Comparison of ENCODE assay signal across 8 cellular contexts in the genomic region with DNA sequence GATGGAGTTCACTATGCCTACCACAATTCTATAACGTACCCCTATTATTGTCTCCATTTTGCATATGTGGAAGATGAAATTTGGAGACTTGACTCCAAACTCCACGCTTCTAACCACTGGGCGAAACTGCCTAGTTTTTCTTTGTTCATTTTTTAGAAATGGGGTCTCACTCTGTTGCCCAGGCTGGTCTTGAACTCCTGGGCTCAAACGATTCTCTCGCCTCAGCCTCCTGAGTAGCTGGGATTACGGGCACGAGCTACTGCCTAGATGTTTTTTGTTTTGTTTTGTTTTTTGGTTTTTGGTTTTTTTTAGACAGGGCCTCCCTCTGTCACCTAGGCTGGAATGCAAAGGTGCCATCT. TPM values are rescaled to one million over a fixed set of nuclear protein-coding genes. Genes with fewer than 3 reads are reported as not detected.
DNase-seq lines count a peak whose midpoint lies in the region; TF ChIP-seq lines count a peak whose summit lies in the region.

No MANE protein-coding gene starts in this region.

- no peak for DNase-seq in activated naive CD4-positive, alpha-beta T cell (lab: John Stamatoyannopoulos, UW)
- no peak for DNase-seq in activated CD4-positive, alpha-beta memory T cell treated with anti-CD3 and anti-CD28 coated beads for 36 hours
- DNase-seq in type B pancreatic cell (ENCODE audit: extremely low spot score, unreplicated experiment) (no peak), NCI-H82 treated with DMSO at 0.1 percent for 48 hours (lab: John Stamatoyannopoulos, UW; ENCODE audit: unreplicated experiment) (no peak), NCI-H526 treated with DMSO at 0.1 percent for 48 hours (lab: John Stamatoyannopoulos, UW) (no peak), foreskin melanocyte (no peak)

- H3K9me3 Mint-ChIP-seq in activated naive CD4-positive, alpha-beta T cell treated with anti-CD3 and anti-CD28 coated beads, Interleukin-2, amount 50 U/mL, for 24 hours, result no peaks in the 10 kb centered on the region
- no peaks in the 10 kb centered on the region for H3K9me3 Mint-ChIP-seq in activated CD4-positive, alpha-beta memory T cell treated with anti-CD3 and anti-CD28 coated beads for 36 hours
- H3K9me3 Mint-ChIP-seq in type B pancreatic cell, result no peaks in the 10 kb centered on the region

- 44% methylated on average over 7 of the region's 7 CpGs for WGBS in liver

- H3K9ac ChIP-seq in liver (ENCODE audit: low read depth in 1 of 2, low read length in 2 of 2), result peak overlapping the region in 1 of 2 donors; percentile 98

- TF ChIP-seq CTCF in liver (IDR thresholded peaks at IDR 0.05; ENCODE audit: low read depth, low read length, missing input control), result no peak
- TF ChIP-seq CTCF in type B pancreatic cell (conservative IDR thresholded peaks at IDR 0.05), result peak; percentile 54

- no peaks in the 10 kb centered on the region for H3K27me3 Mint-ChIP-seq in activated naive CD4-positive, alpha-beta T cell treated with anti-CD3 and anti-CD28 coated beads, Interleukin-2, amount 50 U/mL, for 24 hours
- H3K27me3 Mint-ChIP-seq in activated CD4-positive, alpha-beta memory T cell treated with anti-CD3 and anti-CD28 coated beads for 36 hours, result no peaks in the 10 kb centered on the region
- no peaks in the 10 kb centered on the region for H3K27me3 Mint-ChIP-seq in type B pancreatic cell

- TF ChIP-seq RAD21 in liver (IDR thresholded peaks at IDR 0.05), result no peak

- H3K4me3 ChIP-seq in liver (ENCODE audit: low read depth in 1 of 3, low read length in 3 of 3), result peak overlapping the region in 1 of 3 donors; percentile 29

- peak overlapping the region; percentile 100 for H3K27ac Mint-ChIP-seq in activated naive CD4-positive, alpha-beta T cell treated with anti-CD3 and anti-CD28 coated beads, Interleukin-2, amount 50 U/mL, for 24 hours
- H3K27ac Mint-ChIP-seq in activated CD4-positive, alpha-beta memory T cell treated with anti-CD3 and anti-CD28 coated beads for 36 hours, result peak overlapping the region; percentile 98
- peak overlapping the region; percentile 99 for H3K27ac Mint-ChIP-seq in type B pancreatic cell

- CTCF ChIA-PET in activated CD4-positive, alpha-beta memory T cell treated with anti-CD3 and anti-CD28 coated beads for 36 hours (lab: Charles Lee), result interaction anchor here (0.7 to 3.6 kb wide), 26 partner anchors 9 to 707 kb away, joined by 3 to 42 read pairs (median 5); a partner anchor contains a TSS

- H3K4me1 Mint-ChIP-seq in activated naive CD4-positive, alpha-beta T cell treated with anti-CD3 and anti-CD28 coated beads, Interleukin-2, amount 50 U/mL, for 24 hours, result peaks cover 35% of the 10 kb centered on the region
- peaks cover 37% of the 10 kb centered on the region for H3K4me1 Mint-ChIP-seq in activated CD4-positive, alpha-beta memory T cell treated with anti-CD3 and anti-CD28 coated beads for 36 hours (ENCODE audit: low read depth)
- peaks cover 35% of the 10 kb centered on the region for H3K4me1 Mint-ChIP-seq in type B pancreatic cell (ENCODE audit: unreplicated experiment)

- H3K4me1 ChIP-seq in liver (ENCODE audit: control insufficient read depth in 4 of 4, insufficient read depth in 4 of 4, low read length in 3 of 4), result peaks cover 8 to 37% (median 29%) of the 10 kb centered on the region in 4 donors

- POLR2A ChIA-PET in activated CD4-positive, alpha-beta memory T cell treated with anti-CD3 and anti-CD28 coated beads for 36 hours (lab: Charles Lee), result interaction anchor here (0.7 to 2.5 kb wide), 7 partner anchors 9 to 242 kb away, joined by 3 to 13 read pairs (median 3); a partner anchor contains a TSS

- peak overlapping the region; percentile 87 to 93 for H3K27ac ChIP-seq in liver (ENCODE audit: low read depth in 1 of 2, low read length in 2 of 2)

- H3K9me3 ChIP-seq in liver (ENCODE audit: control insufficient read depth in 4 of 4, low read length in 3 of 4), result no peaks in the 10 kb centered on the region

- peak overlapping the region; percentile 99 for H3K4me3 Mint-ChIP-seq in activated naive CD4-positive, alpha-beta T cell treated with anti-CD3 and anti-CD28 coated beads, Interleukin-2, amount 50 U/mL, for 24 hours
- H3K4me3 Mint-ChIP-seq in activated CD4-positive, alpha-beta memory T cell treated with anti-CD3 and anti-CD28 coated beads for 36 hours, result peak overlapping the region; percentile 93
- peak overlapping the region; percentile 99 for H3K4me3 Mint-ChIP-seq in type B pancreatic cell

- peaks cover 39% of the 10 kb centered on the region for H3K36me3 Mint-ChIP-seq in activated naive CD4-positive, alpha-beta T cell treated with anti-CD3 and anti-CD28 coated beads, Interleukin-2, amount 50 U/mL, for 24 hours
- peaks cover 44% of the 10 kb centered on the region for H3K36me3 Mint-ChIP-seq in activated CD4-positive, alpha-beta memory T cell treated with anti-CD3 and anti-CD28 coated beads for 36 hours
- H3K36me3 Mint-ChIP-seq in type B pancreatic cell, result peaks cover 31% of the 10 kb centered on the region

- peaks cover 4 to 27% (median 22%) of the 10 kb centered on the region in 4 donors for H3K36me3 ChIP-seq in liver (ENCODE audit: control insufficient read depth in 4 of 4, insufficient read depth in 3 of 4, low read depth in 1 of 4, low read length in 3 of 4)

- H3K27me3 ChIP-seq in liver (ENCODE audit: control insufficient read depth in 4 of 4, insufficient read depth in 4 of 4, low read length in 3 of 4), result no peaks in the 10 kb centered on the region

- intact Hi-C loops in activated CD4-positive, alpha-beta memory T cell treated with anti-CD3 and anti-CD28 coated beads for 36 hours (cut with micrococcal nuclease), result loop anchor here (1.0 to 2.0 kb wide), 5 partner anchors 27 to 285 kb away; a partner anchor contains a TSS

TF ChIP-seq in liver, 16 proteins besides CTCF, POLR2A, EP300 and RAD21 (continues in another document):
- TF ChIP-seq, protein P1, sequence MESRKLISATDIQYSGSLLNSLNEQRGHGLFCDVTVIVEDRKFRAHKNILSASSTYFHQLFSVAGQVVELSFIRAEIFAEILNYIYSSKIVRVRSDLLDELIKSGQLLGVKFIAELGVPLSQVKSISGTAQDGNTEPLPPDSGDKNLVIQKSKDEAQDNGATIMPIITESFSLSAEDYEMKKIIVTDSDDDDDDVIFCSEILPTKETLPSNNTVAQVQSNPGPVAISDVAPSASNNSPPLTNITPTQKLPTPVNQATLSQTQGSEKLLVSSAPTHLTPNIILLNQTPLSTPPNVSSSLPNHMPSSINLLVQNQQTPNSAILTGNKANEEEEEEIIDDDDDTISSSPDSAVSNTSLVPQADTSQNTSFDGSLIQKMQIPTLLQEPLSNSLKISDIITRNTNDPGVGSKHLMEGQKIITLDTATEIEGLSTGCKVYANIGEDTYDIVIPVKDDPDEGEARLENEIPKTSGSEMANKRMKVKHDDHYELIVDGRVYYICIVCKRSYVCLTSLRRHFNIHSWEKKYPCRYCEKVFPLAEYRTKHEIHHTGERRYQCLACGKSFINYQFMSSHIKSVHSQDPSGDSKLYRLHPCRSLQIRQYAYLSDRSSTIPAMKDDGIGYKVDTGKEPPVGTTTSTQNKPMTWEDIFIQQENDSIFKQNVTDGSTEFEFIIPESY (IDR thresholded peaks at IDR 0.05), result no peak
- TF ChIP-seq FOXA1 (IDR thresholded peaks at IDR 0.05) (no peak), NR2F2 (IDR thresholded peaks at IDR 0.05) (no peak), YY1 (IDR thresholded peaks at IDR 0.05) (no peak), FOXA2 (IDR thresholded peaks at IDR 0.05) (no peak), HNF4G (IDR thresholded peaks at IDR 0.05) (no peak), EGR1 (IDR thresholded peaks at IDR 0.05; ENCODE audit: low read depth in 2 of 2) (no peak), JUND (IDR thresholded peaks at IDR 0.05) (no peak), GABPA (IDR thresholded peaks at IDR 0.05 in 1 of 2, conservative IDR thresholded peaks at IDR 0.05 in 1 of 2) (no peak), TAF1 (conservative IDR thresholded peaks at IDR 0.05) (no peak), HNF4A (conservative IDR thresholded peaks at IDR 0.05) (no peak), SP1 (IDR thresholded peaks at IDR 0.05) (no peak), RXRA (IDR thresholded peaks at IDR 0.05) (no peak)
- TF ChIP-seq, protein P2, sequence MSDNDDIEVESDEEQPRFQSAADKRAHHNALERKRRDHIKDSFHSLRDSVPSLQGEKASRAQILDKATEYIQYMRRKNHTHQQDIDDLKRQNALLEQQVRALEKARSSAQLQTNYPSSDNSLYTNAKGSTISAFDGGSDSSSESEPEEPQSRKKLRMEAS (IDR thresholded peaks at IDR 0.05), result no peak
- TF ChIP-seq, protein P3, sequence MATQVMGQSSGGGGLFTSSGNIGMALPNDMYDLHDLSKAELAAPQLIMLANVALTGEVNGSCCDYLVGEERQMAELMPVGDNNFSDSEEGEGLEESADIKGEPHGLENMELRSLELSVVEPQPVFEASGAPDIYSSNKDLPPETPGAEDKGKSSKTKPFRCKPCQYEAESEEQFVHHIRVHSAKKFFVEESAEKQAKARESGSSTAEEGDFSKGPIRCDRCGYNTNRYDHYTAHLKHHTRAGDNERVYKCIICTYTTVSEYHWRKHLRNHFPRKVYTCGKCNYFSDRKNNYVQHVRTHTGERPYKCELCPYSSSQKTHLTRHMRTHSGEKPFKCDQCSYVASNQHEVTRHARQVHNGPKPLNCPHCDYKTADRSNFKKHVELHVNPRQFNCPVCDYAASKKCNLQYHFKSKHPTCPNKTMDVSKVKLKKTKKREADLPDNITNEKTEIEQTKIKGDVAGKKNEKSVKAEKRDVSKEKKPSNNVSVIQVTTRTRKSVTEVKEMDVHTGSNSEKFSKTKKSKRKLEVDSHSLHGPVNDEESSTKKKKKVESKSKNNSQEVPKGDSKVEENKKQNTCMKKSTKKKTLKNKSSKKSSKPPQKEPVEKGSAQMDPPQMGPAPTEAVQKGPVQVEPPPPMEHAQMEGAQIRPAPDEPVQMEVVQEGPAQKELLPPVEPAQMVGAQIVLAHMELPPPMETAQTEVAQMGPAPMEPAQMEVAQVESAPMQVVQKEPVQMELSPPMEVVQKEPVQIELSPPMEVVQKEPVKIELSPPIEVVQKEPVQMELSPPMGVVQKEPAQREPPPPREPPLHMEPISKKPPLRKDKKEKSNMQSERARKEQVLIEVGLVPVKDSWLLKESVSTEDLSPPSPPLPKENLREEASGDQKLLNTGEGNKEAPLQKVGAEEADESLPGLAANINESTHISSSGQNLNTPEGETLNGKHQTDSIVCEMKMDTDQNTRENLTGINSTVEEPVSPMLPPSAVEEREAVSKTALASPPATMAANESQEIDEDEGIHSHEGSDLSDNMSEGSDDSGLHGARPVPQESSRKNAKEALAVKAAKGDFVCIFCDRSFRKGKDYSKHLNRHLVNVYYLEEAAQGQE (IDR thresholded peaks at IDR 0.05), result no peak

RNA-seq across cellular contexts. Expression of a gene that starts 0.6 kb away (rescaled TPM):
- 1,000 to 10,000 TPM; 2,505 to 2,560 TPM for total RNA-seq in activated CD4-positive, alpha-beta memory T cell treated with anti-CD3 and anti-CD28 coated beads for 36 hours
- total RNA-seq in liver (1,000 to 10,000 TPM in 1 of 2 donors, 100 to 1,000 TPM in 1; 218 to 1,124 TPM), type B pancreatic cell (ENCODE audit: low replicate concordance) (1,894 and 1,964 TPM in 2 replicates)
- 100 to 1,000 TPM; 384 to 769 TPM for polyA plus RNA-seq in liver

RNA-seq across cellular contexts. Expression of a gene that starts 45.5 kb away (rescaled TPM):
- total RNA-seq in activated CD4-positive, alpha-beta memory T cell treated with anti-CD3 and anti-CD28 coated beads for 36 hours, result 1 to 10 TPM; 1.2 to 1.6 TPM
- total RNA-seq in liver (1 to 10 TPM in 1 of 2 donors, under 1 TPM in 1; 0.84 to 1.0 TPM), type B pancreatic cell (ENCODE audit: low replicate concordance) (5.5 and 11.1 TPM in 2 replicates)
- 1 to 10 TPM in 1 of 2 donors, under 1 TPM in 1; 0.38 to 1.6 TPM for polyA plus RNA-seq in liver
